In the genomic region with DNA sequence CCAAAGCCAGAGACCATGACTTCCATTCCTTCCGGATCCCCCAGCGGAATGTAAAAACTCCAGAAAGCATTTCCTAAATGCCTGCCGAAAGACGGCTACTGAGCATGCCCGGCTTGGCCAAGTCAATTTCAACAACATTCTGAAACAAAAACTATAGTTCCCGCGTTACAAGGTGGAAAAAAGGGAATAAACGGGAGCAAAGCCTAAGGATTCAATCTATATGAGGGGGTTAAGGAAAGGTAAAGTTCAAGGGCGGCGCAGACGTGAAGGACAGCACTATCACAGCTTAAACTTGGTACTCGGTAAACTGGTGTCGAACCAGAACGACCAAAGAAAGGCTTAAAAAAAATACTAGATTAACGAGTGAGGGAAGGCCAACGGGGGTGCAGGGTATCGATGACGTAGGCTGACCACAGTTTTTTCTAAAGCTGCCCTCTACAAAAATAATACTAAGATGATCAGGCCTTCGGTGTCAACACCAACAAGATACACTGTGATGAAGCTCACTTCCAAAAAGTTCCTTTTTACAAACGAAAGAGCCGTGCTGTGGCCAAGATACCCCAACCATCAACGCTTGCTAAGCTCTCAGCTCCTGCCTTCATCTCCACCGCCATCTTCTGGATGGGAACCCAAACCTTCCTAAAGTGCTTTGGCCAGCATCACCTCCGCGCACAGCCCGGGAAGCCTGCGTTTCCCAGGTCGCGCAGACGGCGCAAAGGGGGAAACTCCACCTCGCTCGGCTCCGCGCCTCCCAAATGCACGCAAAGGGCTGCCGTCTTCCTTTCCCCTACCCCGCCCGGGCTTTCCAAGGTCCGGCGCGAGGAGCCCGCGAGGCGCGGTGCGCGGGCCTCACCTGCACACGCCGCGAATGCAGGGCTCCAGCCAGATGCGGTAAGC, we compare ENCODE assay signal across 8 cellular contexts. TPM values are rescaled to one million over a fixed set of nuclear protein-coding genes. Genes with fewer than 3 reads are reported as not detected.
DNase-seq lines count a peak whose midpoint lies in the region; ATAC-seq and TF ChIP-seq lines count a peak whose summit lies in the region.

No MANE protein-coding gene starts in this region.

- H3K4me3 Mint-ChIP-seq in chondrocyte (ENCODE audit: unreplicated experiment), result peak overlapping the region; percentile 81

- H3K27ac Mint-ChIP-seq in chondrocyte (ENCODE audit: unreplicated experiment), result peak overlapping the region; percentile 100

- H3K27ac ChIP-seq in VCaP, result peak overlapping the region; percentile 98

- H3K27me3 Mint-ChIP-seq in chondrocyte (ENCODE audit: low read depth), result no peaks in the 10 kb centered on the region

- ATAC-seq in HG02623 (IDR thresholded peaks at IDR 0.05; ENCODE audit: unreplicated experiment), result peak; percentile 14

- peaks cover 3% of the 10 kb centered on the region for H3K9me3 Mint-ChIP-seq in chondrocyte (ENCODE audit: low read depth)

- H3K4me1 Mint-ChIP-seq in chondrocyte (ENCODE audit: low read depth), result peaks cover 31% of the 10 kb centered on the region

- H3K36me3 Mint-ChIP-seq in chondrocyte (ENCODE audit: low read depth), result no peaks in the 10 kb centered on the region

- TF ChIP-seq CTCF in VCaP (conservative IDR thresholded peaks at IDR 0.05) (peak; percentile 44), chondrocyte (IDR thresholded peaks at IDR 0.05) (peak; percentile 74)

- peak; percentile 52 to 88 (median 87) for DNase-seq in NCI-H1417 (lab: John Stamatoyannopoulos, UW)
- DNase-seq in NCI-H1417 treated with DMSO at 0.1 percent for 48 hours (lab: John Stamatoyannopoulos, UW), result no peak
- peak; percentile 58 for DNase-seq in NCI-H1105 (lab: John Stamatoyannopoulos, UW)
- DNase-seq in chondrocyte (ENCODE audit: low spot score), result no peak
- peak; percentile 59 for DNase-seq in kidney tubule cell (ENCODE audit: low spot score)
- peak in 3 of 4 experiments; percentile 6 to 35 (median 30) for DNase-seq in stimulated activated CD4-positive, alpha-beta T cell treated with anti-CD3 and anti-CD28 coated beads, Interleukin-1b, Interleukin-23, amount 100 ng/mL, for 24 hours (ENCODE audit: low read depth in 4 of 4, low spot score in 1 of 4)

RNA-seq across cellular contexts. Expression of gene USP48, which starts 0.7 kb away (rescaled TPM):
- 54.5 to 58.3 TPM (median 56.1 TPM) in 3 replicates for total RNA-seq in chondrocyte

RNA-seq across cellular contexts. Expression of gene LDLRAD2, which starts 29.8 kb away (rescaled TPM):
- total RNA-seq in chondrocyte, result 0.07 to 0.23 TPM in 2 of 3 replicates, not detected in the other

Comparison
In these comparisons a context has a peak if more than half of its experiments do, and no peak if none do; other contexts are left out.
1. DNase-seq: peak in NCI-H1417 (3 of 3), NCI-H1105 (single experiment), kidney tubule cell (single experiment) and stimulated activated CD4-positive, alpha-beta T cell treated with anti-CD3 and anti-CD28 coated beads, Interleukin-1b, Interleukin-23, amount 100 ng/mL, for 24 hours (3 of 4); none in NCI-H1417 treated with DMSO at 0.1 percent for 48 hours (single experiment) and chondrocyte (single experiment).